ENCODE assay signal across 10 cellular contexts in genomic region chr1:37792943-37793686, GRCh38. TPM values are rescaled to one million over a fixed set of nuclear protein-coding genes. Genes with fewer than 3 reads are reported as not detected.
A peak's percentile ranks its signal among the peaks of the same experiment; 100 is the strongest.
DNase-seq lines count a peak whose midpoint lies in the region; ATAC-seq and TF ChIP-seq lines count a peak whose summit lies in the region.
"Had no signal": no experiment of that assay in that cellular context is flagged by ENCODE, and none has a peak within 500 bp of the region (broad histone marks: within the 10 kb centered on the region; RNA-seq: fewer than 3 reads in every experiment).

No MANE protein-coding gene starts in this region.

- ATAC-seq in CD4-positive, CD25-positive, alpha-beta regulatory T cell (ENCODE audit: low read depth in 2 of 2), result no peak
- ATAC-seq in GM19467 (IDR thresholded peaks at IDR 0.05; ENCODE audit: unreplicated experiment) (no peak), GM21619 (IDR thresholded peaks at IDR 0.05; ENCODE audit: unreplicated experiment) (no peak)

- H3K9me3 ChIP-seq in CD4-positive, CD25-positive, alpha-beta regulatory T cell (ENCODE audit: control insufficient read depth in 2 of 2, low read length in 2 of 2), result no peaks in the 10 kb centered on the region
- H3K9me3 ChIP-seq in HUES6 (ENCODE audit: control insufficient read depth, insufficient read depth, low read depth, low read length), result no peaks in the 10 kb centered on the region
- no peaks in the 10 kb centered on the region for H3K9me3 ChIP-seq in neural progenitor cell (ENCODE audit: low read depth)

- no peak overlapping the region for H3K27ac Mint-ChIP-seq in CD4-positive, CD25-positive, alpha-beta regulatory T cell
- H3K27ac Mint-ChIP-seq in chondrocyte (ENCODE audit: unreplicated experiment) (no peak overlapping the region), neural progenitor cell (no peak overlapping the region)

- H2AFZ ChIP-seq in neural progenitor cell (replicated peaks), result peak overlapping the region; percentile 92

- H3K27me3 Mint-ChIP-seq in CD4-positive, CD25-positive, alpha-beta regulatory T cell, result peaks cover 46% of the 10 kb centered on the region
- peaks cover 21% of the 10 kb centered on the region for H3K27me3 Mint-ChIP-seq in chondrocyte (ENCODE audit: low read depth)
- peaks cover 44% of the 10 kb centered on the region for H3K27me3 Mint-ChIP-seq in neural progenitor cell (ENCODE audit: insufficient read depth, low read depth)

- no peak overlapping the region for H3K4me3 ChIP-seq in CD4-positive, CD25-positive, alpha-beta regulatory T cell (ENCODE audit: low read depth, low read length)
- peak overlapping the region; percentile 80 for H3K4me3 ChIP-seq in HUES6 (ENCODE audit: low read depth, low read length)
- H3K4me3 ChIP-seq in neural progenitor cell, result peak overlapping the region; percentile 72

- peak overlapping the region; percentile 42 to 75 (median 61) for H3K4me3 Mint-ChIP-seq in CD4-positive, CD25-positive, alpha-beta regulatory T cell
- peak overlapping the region; percentile 40 for H3K4me3 Mint-ChIP-seq in chondrocyte (ENCODE audit: unreplicated experiment)
- H3K4me3 Mint-ChIP-seq in neural progenitor cell, result peak overlapping the region; percentile 67

- TF ChIP-seq CTCF in chondrocyte (IDR thresholded peaks at IDR 0.05) (no peak), neural progenitor cell (IDR thresholded peaks at IDR 0.05) (no peak)

- peak overlapping the region; percentile 99 for H3K4me2 ChIP-seq in neural progenitor cell

- H3K79me2 ChIP-seq in neural progenitor cell (ENCODE audit: low read depth), result no peaks in the 10 kb centered on the region

- peaks cover 7% of the 10 kb centered on the region for H3K27me3 ChIP-seq in CD4-positive, CD25-positive, alpha-beta regulatory T cell (ENCODE audit: control insufficient read depth, insufficient read depth, low read length)
- H3K27me3 ChIP-seq in HUES6 (ENCODE audit: control insufficient read depth, insufficient read depth, low read length) (peaks cover 71% of the 10 kb centered on the region), neural progenitor cell (peaks cover 80% of the 10 kb centered on the region)

- no peaks in the 10 kb centered on the region for H3K36me3 ChIP-seq in CD4-positive, CD25-positive, alpha-beta regulatory T cell (ENCODE audit: control insufficient read depth, insufficient read depth, low read length)
- peaks cover 3% of the 10 kb centered on the region; the same call in 1 of the 2 replicates for H3K36me3 ChIP-seq in HUES6 (ENCODE audit: control insufficient read depth, insufficient read depth, low read length)
- H3K36me3 ChIP-seq in neural progenitor cell, result no peaks in the 10 kb centered on the region

- peaks cover 35% of the 10 kb centered on the region for H4K20me1 ChIP-seq in neural progenitor cell (ENCODE audit: low read depth)

- no peak overlapping the region for H3K9ac ChIP-seq in HUES6 (ENCODE audit: low read length)
- no peak overlapping the region for H3K9ac ChIP-seq in neural progenitor cell

- H3K4me1 Mint-ChIP-seq in CD4-positive, CD25-positive, alpha-beta regulatory T cell, result peaks cover 0 to 18% (median 8%) of the 10 kb centered on the region in 4 donors
- H3K4me1 Mint-ChIP-seq in chondrocyte (ENCODE audit: low read depth) (peaks cover 13% of the 10 kb centered on the region), neural progenitor cell (no peaks in the 10 kb centered on the region)

- peaks cover 9% of the 10 kb centered on the region for H3K4me1 ChIP-seq in CD4-positive, CD25-positive, alpha-beta regulatory T cell (ENCODE audit: control insufficient read depth, insufficient read depth, low read length, poor library complexity, severe bottlenecking)
- peaks cover 5% of the 10 kb centered on the region for H3K4me1 ChIP-seq in HUES6 (ENCODE audit: control insufficient read depth, insufficient read depth, low read length)
- H3K4me1 ChIP-seq in neural progenitor cell, result no peaks in the 10 kb centered on the region

- H3K36me3 Mint-ChIP-seq in CD4-positive, CD25-positive, alpha-beta regulatory T cell, result no peaks in the 10 kb centered on the region
- H3K36me3 Mint-ChIP-seq in chondrocyte (ENCODE audit: low read depth), result peaks cover 1% of the 10 kb centered on the region
- peaks cover 2% of the 10 kb centered on the region for H3K36me3 Mint-ChIP-seq in neural progenitor cell

- DNase-seq in CD4-positive, CD25-positive, alpha-beta regulatory T cell, result no peak
- DNase-seq in chondrocyte (ENCODE audit: low spot score) (no peak), neural progenitor cell (ENCODE audit: low spot score) (no peak), T1000 (lab: John Stamatoyannopoulos, UW) (no peak), NOMO-1 treated with DMSO at 0.1 percent for 48 hours (lab: John Stamatoyannopoulos, UW; ENCODE audit: unreplicated experiment) (no peak)

- no peaks in the 10 kb centered on the region for H3K9me3 Mint-ChIP-seq in CD4-positive, CD25-positive, alpha-beta regulatory T cell
- no peaks in the 10 kb centered on the region for H3K9me3 Mint-ChIP-seq in chondrocyte (ENCODE audit: low read depth)
- H3K9me3 Mint-ChIP-seq in neural progenitor cell, result peaks cover 4% of the 10 kb centered on the region

- peaks cover 9% of the 10 kb centered on the region for H3F3A ChIP-seq in neural progenitor cell (ENCODE audit: low read depth)

- H3K27ac ChIP-seq in CD4-positive, CD25-positive, alpha-beta regulatory T cell (ENCODE audit: insufficient read depth, low read length, poor library complexity, severe bottlenecking), result no peak overlapping the region
- no peak overlapping the region for H3K27ac ChIP-seq in HUES6 (ENCODE audit: low read depth, low read length)
- H3K27ac ChIP-seq in neural progenitor cell, result no peak overlapping the region

RNA-seq across cellular contexts. Expression of gene MANEAL, which starts 0.5 kb away (rescaled TPM):
- 0.69 TPM for total RNA-seq in CD4-positive, CD25-positive, alpha-beta regulatory T cell
- polyA plus RNA-seq in CD4-positive, CD25-positive, alpha-beta regulatory T cell, result 1 to 10 TPM in 3 of 4 donors, under 1 TPM in 1; 0.87 to 2.4 (median 1.5) TPM
- total RNA-seq in chondrocyte (3.9 to 4.2 TPM (median 4.0 TPM) in 3 replicates), neural progenitor cell (ENCODE audit: low replicate concordance) (0.24 and 0.40 TPM in 2 replicates)

RNA-seq across cellular contexts. Expression of gene C1orf122, which starts 14.5 kb away (rescaled TPM):
- total RNA-seq in CD4-positive, CD25-positive, alpha-beta regulatory T cell, result 13.7 TPM
- 10 to 100 TPM; 22.9 to 31.9 (median 26.6) TPM for polyA plus RNA-seq in CD4-positive, CD25-positive, alpha-beta regulatory T cell
- total RNA-seq in chondrocyte (72.6 to 80.0 TPM (median 76.1 TPM) in 3 replicates), neural progenitor cell (ENCODE audit: low replicate concordance) (17.7 and 35.7 TPM in 2 replicates)

RNA-seq across cellular contexts. Expression of gene YRDC, which starts 14.9 kb away (rescaled TPM):
- 28.2 TPM for total RNA-seq in CD4-positive, CD25-positive, alpha-beta regulatory T cell
- 10 to 100 TPM; 17.3 to 26.6 (median 19.8) TPM for polyA plus RNA-seq in CD4-positive, CD25-positive, alpha-beta regulatory T cell
- total RNA-seq in chondrocyte (11.9 to 17.7 TPM (median 15.5 TPM) in 3 replicates), neural progenitor cell (ENCODE audit: low replicate concordance) (12.9 and 17.4 TPM in 2 replicates)

RNA-seq across cellular contexts. Expression of gene EPHA10, which starts 28.2 kb away (rescaled TPM):
- total RNA-seq in CD4-positive, CD25-positive, alpha-beta regulatory T cell, result not detected
- polyA plus RNA-seq in CD4-positive, CD25-positive, alpha-beta regulatory T cell, result not detected
- 0.37 TPM in 1 of 3 replicates, not detected in the others for total RNA-seq in chondrocyte
- total RNA-seq in neural progenitor cell (ENCODE audit: low replicate concordance), result 0.53 TPM in 1 of 2 replicates, not detected in the other
- total RNA-seq: dermis blood vessel endothelial cell, lung microvascular endothelial cell had no signal
